In genomic region chr21:31335957-31336738, GRCh38 we compare ENCODE assay signal across 1 cellular context.
TF ChIP-seq lines count a peak whose summit lies in the region.

No MANE protein-coding gene starts in this region.

TF ChIP-seq in WTC11, 78 proteins besides CTCF, POLR2A, EP300 and RAD21 (continued from another document):
- TF ChIP-seq ZBTB43 (CRISPR knock-in tag; IDR thresholded peaks at IDR 0.05) (no peak), TP53 (CRISPR knock-in tag; IDR thresholded peaks at IDR 0.05) (no peak), ZNF232 (CRISPR knock-in tag; IDR thresholded peaks at IDR 0.05) (no peak), ELF4 (CRISPR knock-in tag; IDR thresholded peaks at IDR 0.05; ENCODE audit: low read depth) (no peak), NR2C2 (CRISPR knock-in tag; IDR thresholded peaks at IDR 0.05) (no peak), MLX (CRISPR knock-in tag; IDR thresholded peaks at IDR 0.05) (no peak)
